Comparison of ENCODE assay signal across 8 cellular contexts in genomic region chr15:84600687-84601554, GRCh38. TPM values are rescaled to one million over a fixed set of nuclear protein-coding genes. Genes with fewer than 3 reads are reported as not detected.
DNase-seq lines count a peak whose midpoint lies in the region; ATAC-seq, FAIRE-seq and TF ChIP-seq lines count a peak whose summit lies in the region.

Gene ZSCAN2 (plus strand): TSS chr15:84601009. CDS start chr15:84603928, 2,919 bp downstream.

- H3K36me3 ChIP-seq in adrenal gland (replicated peaks in 1 of 2) (peaks cover 0 to 8% of the 10 kb centered on the region in 2 donors), heart left ventricle (peaks cover 0 to 22% (median 13%) of the 10 kb centered on the region in 9 donors), transverse colon (peaks cover 0 to 4% (median 0%) of the 10 kb centered on the region in 4 donors)

- no peak for TF ChIP-seq CTCF in adrenal gland (IDR thresholded peaks at IDR 0.05)
- TF ChIP-seq CTCF in heart left ventricle (IDR thresholded peaks at IDR 0.05): no peak
- TF ChIP-seq CTCF in transverse colon (IDR thresholded peaks at IDR 0.05): no peak

- ATAC-seq in HG02840 (IDR thresholded peaks at IDR 0.05; ENCODE audit: low FRiP score, unreplicated experiment) (peak; percentile 95), heart left ventricle (peak; percentile 98 to 99 (median 99))

- H3K27ac ChIP-seq in adrenal gland: peak within 1 kb of the TSS in 4 of 5 donors; percentile 7 to 81 (median 59)
- H3K27ac ChIP-seq in heart left ventricle: peak within 1 kb of the TSS in 11 of 12 donors; percentile 45 to 83 (median 72)
- H3K27ac ChIP-seq in transverse colon: peak within 1 kb of the TSS; percentile 78 to 85 (median 78)

- peak; percentile 96 for FAIRE-seq in GM12891 (lab: Jason Lieb, UNC)

- H3K4me3 ChIP-seq in adrenal gland (peak within 1 kb of the TSS; percentile 81 to 87 (median 86)), heart left ventricle (peak within 1 kb of the TSS; percentile 47 to 97 (median 90)), transverse colon (peak within 1 kb of the TSS; percentile 75 to 89 (median 79))

- H3K27me3 ChIP-seq in adrenal gland (no peaks in the 10 kb centered on the region), heart left ventricle (no peaks in the 10 kb centered on the region), transverse colon (no peaks in the 10 kb centered on the region)

- intact Hi-C loops in adrenal gland (cut with DNase I): no loop called here
- intact Hi-C loops in heart left ventricle (cut with DNase I): loop anchor here in 6 of 10 donors (1.0 to 5.0 kb wide), 11 partner anchors 30 to 328 kb away; partner anchors contain the start of genes WDR73 (in 3 of the 6), NMB (in 1 of the 6) and SEC11A (in 1 of the 6)
- intact Hi-C loops in transverse colon (cut with DNase I; ENCODE audit: low total_unique reads): no loop called here

- peak; percentile 97 for DNase-seq in GM12891 (ENCODE audit: insufficient read length, low spot score)
- DNase-seq in NCI-H1436 (lab: John Stamatoyannopoulos, UW): peak; percentile 90
- DNase-seq in SW480 (ENCODE audit: low spot score): peak; percentile 94
- DNase-seq in adrenal gland: peak; percentile 94 to 98 (median 96)
- DNase-seq in heart left ventricle: peak; percentile 95 to 97 (median 96)
- peak; percentile 93 for DNase-seq in pons (ENCODE audit: low spot score)
- DNase-seq in transverse colon: peak; percentile 96

- peaks cover 3 to 37% of the 10 kb centered on the region in 2 donors for H3K4me1 ChIP-seq in adrenal gland (replicated peaks in 1 of 2)
- peaks cover 0 to 48% (median 9%) of the 10 kb centered on the region in 12 donors for H3K4me1 ChIP-seq in heart left ventricle
- H3K4me1 ChIP-seq in transverse colon: peaks cover 0 to 32% (median 13%) of the 10 kb centered on the region in 4 donors

- no peak for TF ChIP-seq EP300 in transverse colon (IDR thresholded peaks at IDR 0.05; ENCODE audit: low read depth)

- no peaks in the 10 kb centered on the region for H3K9me3 ChIP-seq in adrenal gland (replicated peaks in 1 of 3)
- H3K9me3 ChIP-seq in heart left ventricle: no peaks in the 10 kb centered on the region
- H3K9me3 ChIP-seq in transverse colon: no peaks in the 10 kb centered on the region

- WGBS in adrenal gland, 4 donors: 0 to 2% (median 1%) methylated on average over 18 to 68 of the region's 68 CpGs
- 0 to 1% (median 0%) methylated on average over 32 to 68 of the region's 68 CpGs for WGBS in heart left ventricle, 4 donors
- WGBS in transverse colon (ENCODE audit: low coverage in 1 of 2), 2 donors: 0% methylated on average over 5 to 43 of the region's 68 CpGs

- in situ Hi-C loops in transverse colon (cut with MboI; ENCODE audit: low pct_ligation_motif_present in 1 of 4, low pct_unique_long_range_greater_than_20kb in 1 of 4, low sequenced_read_pairs in 3 of 4): no loop called here

- TF ChIP-seq POLR2A in GM12891 (IDR thresholded peaks at IDR 0.05; ENCODE audit: low read depth, low read length): no peak
- TF ChIP-seq POLR2A in adrenal gland (IDR thresholded peaks at IDR 0.05): peak in 1 of 2 donors; percentile 50
- peak in 1 of 2 donors; percentile 56 for TF ChIP-seq POLR2A in heart left ventricle (IDR thresholded peaks at IDR 0.05)
- no peak for TF ChIP-seq POLR2A in transverse colon (IDR thresholded peaks at IDR 0.05)

TF ChIP-seq in GM12891, 5 proteins besides CTCF, POLR2A, EP300 and RAD21:
- no peak for TF ChIP-seq TAF1 (IDR thresholded peaks at IDR 0.05; ENCODE audit: low read depth, low read length)
- no peak for TF ChIP-seq POLR2AphosphoS5 (IDR thresholded peaks at IDR 0.05; ENCODE audit: low read depth, low read length)
- no peak for TF ChIP-seq PAX5 (IDR thresholded peaks at IDR 0.05; ENCODE audit: insufficient read depth, low read length, severe bottlenecking)
- TF ChIP-seq POU2F2 (IDR thresholded peaks at IDR 0.05; ENCODE audit: low read depth, low read length): no peak
- no peak for TF ChIP-seq SPI1 (IDR thresholded peaks at IDR 0.05; ENCODE audit: low read depth, low read length)

RNA-seq across cellular contexts. Expression of gene ZSCAN2, which starts in this region (rescaled TPM):
- polyA plus RNA-seq in GM12891 (2012; ENCODE audit: low read depth, missing spikeins): 6.0 TPM
- total RNA-seq in adrenal gland (10 to 100 TPM in 6 of 8 donors, 1 to 10 TPM in 2; 5.2 to 16.9 (median 10.7) TPM), heart left ventricle (10 to 100 TPM in 1 of 9 donors, 1 to 10 TPM in 8; 4.6 to 10.6 (median 6.3) TPM), transverse colon (10 to 100 TPM in 1 of 4 donors, 1 to 10 TPM in 3; 1.1 to 55.9 (median 8.1) TPM)
- polyA plus RNA-seq in adrenal gland (1 to 10 TPM; 3.8 to 5.2 (median 4.1) TPM), heart left ventricle (1 to 10 TPM; 4.3 to 4.5 TPM)

Comparison
In these comparisons a context has a peak if more than half of its experiments do, and no peak if none do; other contexts are left out.
1. Peak in every context shown above with its lines: DNase-seq, ATAC-seq, H3K4me3 ChIP-seq and H3K27ac ChIP-seq.
2. intact Hi-C loops: an anchor here in heart left ventricle (1.0 to 5.0 kb wide); none called in adrenal gland and transverse colon.